Comparison of ENCODE assay signal across 8 cellular contexts in genomic region chr2:219073413-219074129, GRCh38. TPM values are rescaled to one million over a fixed set of nuclear protein-coding genes. Genes with fewer than 3 reads are reported as not detected.
A peak's percentile ranks its signal among the peaks of the same experiment; 100 is the strongest.
DNase-seq lines count a peak whose midpoint lies in the region; ATAC-seq, FAIRE-seq and TF ChIP-seq lines count a peak whose summit lies in the region.

No MANE protein-coding gene starts in this region.

- intact Hi-C loops in transverse colon (cut with DNase I; ENCODE audit: low total_unique reads) = no loop called here

- H3K4me3 ChIP-seq in GM06990 (replicated peaks; ENCODE audit: low read depth, low read length) (no peak overlapping the region), WI38 (ENCODE audit: low read depth, low read length) (no peak overlapping the region), iPS-20b (ENCODE audit: low read length) (no peak overlapping the region), transverse colon (no peak overlapping the region)

- H3K9me3 ChIP-seq in iPS-20b (ENCODE audit: insufficient read depth, low read depth, low read length) (no peaks in the 10 kb centered on the region), transverse colon (no peaks in the 10 kb centered on the region)

- peaks cover 44% of the 10 kb centered on the region for H3K36me3 Mint-ChIP-seq in T-cell

- in situ Hi-C loops in transverse colon (cut with MboI; ENCODE audit: low pct_ligation_motif_present in 1 of 4, low pct_unique_long_range_greater_than_20kb in 1 of 4, low sequenced_read_pairs in 3 of 4) = no loop called here

- H3K27me3 ChIP-seq in GM06990 (replicated peaks; ENCODE audit: control insufficient read depth, insufficient read depth, low read length) (no peaks in the 10 kb centered on the region), iPS-20b (ENCODE audit: insufficient read depth, low read length) (0 out of 2 replicates have a peak, but pooled peaks cover 3% of the 10 kb centered on the region), transverse colon (no peaks in the 10 kb centered on the region)

- no peak overlapping the region for H3K27ac Mint-ChIP-seq in T-cell

- no peaks in the 10 kb centered on the region for H3K4me1 Mint-ChIP-seq in T-cell

- no peak for ATAC-seq in T-cell (replicated peaks in 1 of 4)

- WGBS in transverse colon (ENCODE audit: low coverage in 1 of 2), 2 donors = 47 to 55% methylated on average over 6 to 14 of the region's 14 CpGs

- H3K9me3 Mint-ChIP-seq in T-cell = no peaks in the 10 kb centered on the region

- TF ChIP-seq EP300 in transverse colon (IDR thresholded peaks at IDR 0.05; ENCODE audit: low read depth) = no peak

- POLR2A ChIA-PET in T-cell (lab: Charles Lee) = no interaction called here

- H3K4me3 Mint-ChIP-seq in T-cell = no peak overlapping the region

- H3K27ac ChIP-seq in iPS-20b (ENCODE audit: low read length) (no peak overlapping the region), transverse colon (peak overlapping the region; percentile 31 to 78 (median 63))

- no peak for TF ChIP-seq POLR2A in transverse colon (IDR thresholded peaks at IDR 0.05)

- CTCF ChIA-PET in T-cell (lab: Charles Lee) = no interaction called here

- H3K9ac ChIP-seq in iPS-20b (ENCODE audit: low read depth, low read length) = peak overlapping the region; percentile 54; the same call in 1 of the 2 replicates

- H3K36me3 ChIP-seq in GM06990 (ENCODE audit: control insufficient read depth, insufficient read depth, low read length) (no peaks in the 10 kb centered on the region; the same call in 1 of the 2 replicates), iPS-20b (ENCODE audit: insufficient read depth, low read depth, low read length) (peaks cover 18% of the 10 kb centered on the region; the same call in 1 of the 2 replicates), transverse colon (peaks cover 0 to 30% (median 12%) of the 10 kb centered on the region in 4 donors)

- no peak for FAIRE-seq in frontal cortex (lab: Jason Lieb, UNC)

- no peaks in the 10 kb centered on the region for H3K27me3 Mint-ChIP-seq in T-cell

- H3K4me1 ChIP-seq in iPS-20b (ENCODE audit: insufficient read depth, low read length) (0 out of 2 replicates have a peak, but pooled peaks cover 2% of the 10 kb centered on the region), transverse colon (peaks cover 5 to 37% (median 19%) of the 10 kb centered on the region in 4 donors)

- TF ChIP-seq CTCF in GM06990 (IDR thresholded peaks at IDR 0.05; ENCODE audit: insufficient read depth, low read length, poor library complexity, severe bottlenecking) = peak; percentile 65
- TF ChIP-seq CTCF in WI38 (IDR thresholded peaks at IDR 0.05; ENCODE audit: low read depth, low read length) = peak; percentile 71
- TF ChIP-seq CTCF in transverse colon (IDR thresholded peaks at IDR 0.05) = peak; percentile 54 to 73 (median 60)

- peak; percentile 62 for DNase-seq in AG08395 (ENCODE audit: low spot score)
- DNase-seq in GM06990 (ENCODE audit: extremely low read depth, insufficient read length) = no peak
- DNase-seq in NCI-H1694 treated with DMSO at 0.1 percent for 48 hours (lab: John Stamatoyannopoulos, UW) = peak; percentile 75
- peak; percentile 68 for DNase-seq in transverse colon
- DNase-seq in T-cell = no peak
- DNase-seq in frontal cortex (ENCODE audit: low spot score in 2 of 2) = no peak

RNA-seq across cellular contexts. Expression of gene IHH, which starts 12.8 kb away (rescaled TPM):
- total RNA-seq in transverse colon (10 to 100 TPM; 21.1 to 67.4 (median 65.5) TPM), T-cell (under 1 TPM in 2 of 5 donors, not detected in 3; 0.12 to 0.28 TPM), frontal cortex (0.41 TPM)

RNA-seq across cellular contexts. Expression of gene CFAP65, which starts 32.3 kb away (rescaled TPM):
- total RNA-seq in transverse colon = 1 to 10 TPM in 2 of 4 donors, under 1 TPM in 1, not detected in 1; 0.64 to 3.0 (median 1.5) TPM
- total RNA-seq in T-cell = under 1 TPM in 1 of 5 donors, not detected in 4; 0.16 TPM
- 0.82 TPM for total RNA-seq in frontal cortex

Comparison
In these comparisons a context has a peak if more than half of its experiments do, and no peak if none do; other contexts are left out.
1. DNase-seq: peak in AG08395 (single experiment), NCI-H1694 treated with DMSO at 0.1 percent for 48 hours (single experiment) and transverse colon (single experiment); none in GM06990 (single experiment), T-cell (0 of 34) and frontal cortex (0 of 2).
2. RNA of gene IHH, which starts 12.8 kb away (total RNA-seq): 21.1 to 67.4 TPM in transverse colon; 0.41 TPM in frontal cortex (single experiment) and 0.12 to 0.28 TPM in T-cell; every median in the first group is over 10 times any median in the second.
3. Peak in every context shown above with its lines, with median percentiles within 50 percentile points of each other: CTCF ChIP-seq.